ENCODE assay signal across 9 cellular contexts in genomic region chr5:135833961-135834638, GRCh38. TPM values are rescaled to one million over a fixed set of nuclear protein-coding genes. Genes with fewer than 3 reads are reported as not detected.
DNase-seq lines count a peak whose midpoint lies in the region; ATAC-seq and TF ChIP-seq lines count a peak whose summit lies in the region.
"Had no signal": no experiment of that assay in that cellular context is flagged by ENCODE, and none has a peak within 500 bp of the region (broad histone marks: within the 10 kb centered on the region; RNA-seq: fewer than 3 reads in every experiment).

No MANE protein-coding gene starts in this region.

- H3K4me3 Mint-ChIP-seq in osteocyte (ENCODE audit: unreplicated experiment) = peak overlapping the region; percentile 45
- H3K4me3 Mint-ChIP-seq: activated naive CD8-positive, alpha-beta T cell had no signal

- H3K36me3 ChIP-seq in HUES6 (ENCODE audit: control insufficient read depth, insufficient read depth, low read length) (no peaks in the 10 kb centered on the region), esophagus (ENCODE audit: control insufficient read depth in 2 of 2, insufficient read depth in 2 of 2, low read length in 1 of 2) (no peaks in the 10 kb centered on the region)

- H3K9ac ChIP-seq in HUES6 (ENCODE audit: low read length) = no peak overlapping the region

- no peaks in the 10 kb centered on the region for H3K9me3 Mint-ChIP-seq in osteocyte (ENCODE audit: unreplicated experiment)

- H3K4me3 ChIP-seq in AG04450 (ENCODE audit: low read depth, low read length) (peak overlapping the region; percentile 22), HUES6 (ENCODE audit: low read depth, low read length) (peak overlapping the region; percentile 66), esophagus (ENCODE audit: low read depth in 1 of 2, low read length in 2 of 2) (peak overlapping the region; percentile 39 to 48)

- H3K9me3 ChIP-seq in AG04450 (ENCODE audit: control insufficient read depth, insufficient read depth, low read length) (no peaks in the 10 kb centered on the region; the same call in 1 of the 2 replicates), HUES6 (ENCODE audit: control insufficient read depth, insufficient read depth, low read depth, low read length) (peaks cover 15% of the 10 kb centered on the region), esophagus (ENCODE audit: control insufficient read depth in 2 of 2, insufficient read depth in 1 of 2, low read depth in 1 of 2, low read length in 1 of 2) (peaks cover 0 to 4% of the 10 kb centered on the region in 2 donors)

- CTCF ChIA-PET in AG04450 (lab: Charles Lee) = interaction anchor here (8.4 kb wide), 1 partner anchor 270 kb away, joined by 112 read pairs; no protein-coding TSS in a partner anchor

- DNase-seq in AG04450 (ENCODE audit: low read depth, low spot score) (no peak), osteocyte (ENCODE audit: extremely low spot score, unreplicated experiment) (peak; percentile 57), NAMALWA (ENCODE audit: low spot score) (no peak), HT-29 (ENCODE audit: low spot score) (no peak), A172 (ENCODE audit: low spot score) (no peak)

- WGBS in esophagus, 2 donors = 31 to 32% methylated on average over 16 of the region's 16 CpGs

- H3K27ac ChIP-seq in AG04450 (ENCODE audit: low read depth, low read length) (no peak overlapping the region), HUES6 (ENCODE audit: low read depth, low read length) (no peak overlapping the region), esophagus (ENCODE audit: low read depth in 2 of 2, low read length in 1 of 2) (no peak overlapping the region)

- H3K27me3 Mint-ChIP-seq in osteocyte (ENCODE audit: unreplicated experiment) = peaks cover 77% of the 10 kb centered on the region

- POLR2A ChIA-PET in AG04450 (lab: Yijun Ruan, JAX) = no interaction called here

- H3K27me3 ChIP-seq in AG04450 (ENCODE audit: control insufficient read depth, insufficient read depth, low read length) (peaks cover 24% of the 10 kb centered on the region), HUES6 (ENCODE audit: control insufficient read depth, insufficient read depth, low read length) (peaks cover 75% of the 10 kb centered on the region), esophagus (ENCODE audit: control insufficient read depth in 1 of 2, insufficient read depth in 2 of 2, low read length in 2 of 2) (no peaks in the 10 kb centered on the region)

- no peak overlapping the region for H3K27ac Mint-ChIP-seq in osteocyte (ENCODE audit: unreplicated experiment)
- H3K27ac Mint-ChIP-seq: activated naive CD8-positive, alpha-beta T cell had no signal

- TF ChIP-seq CTCF in AG04450 (IDR thresholded peaks at IDR 0.05; ENCODE audit: low read depth, low read length) (peak; percentile 61; the same call in 1 of the 2 replicates), osteocyte (IDR thresholded peaks at IDR 0.05) (no peak)

- ATAC-seq in GM19463 (IDR thresholded peaks at IDR 0.05; ENCODE audit: unreplicated experiment) = peak; percentile 14

- H3K36me3 Mint-ChIP-seq in osteocyte (ENCODE audit: unreplicated experiment) = no peaks in the 10 kb centered on the region
- H3K36me3 Mint-ChIP-seq: activated naive CD8-positive, alpha-beta T cell had no signal

- H3K4me1 Mint-ChIP-seq in osteocyte (ENCODE audit: unreplicated experiment) = peaks cover 9% of the 10 kb centered on the region

- H3K4me1 ChIP-seq in HUES6 (ENCODE audit: control insufficient read depth, insufficient read depth, low read length) (peaks cover 8% of the 10 kb centered on the region; the same call in 1 of the 2 replicates), esophagus (ENCODE audit: control insufficient read depth in 2 of 2, insufficient read depth in 2 of 2, low read length in 1 of 2) (peaks cover 7% of the 10 kb centered on the region in 2 donors)

RNA-seq across cellular contexts. Expression of gene SLC25A48, which starts 0.4 kb away (rescaled TPM):
- polyA plus RNA-seq in AG04450 (2011; rRNA removed) = not detected in 2 replicates
- polyA minus RNA-seq in AG04450 (2011; rRNA and poly(A)+ RNA removed) = not detected in 2 replicates
- polyA plus RNA-seq in esophagus = 1 to 10 TPM in 1 of 2 donors, under 1 TPM in 1; 0.24 to 1.2 TPM
- total RNA-seq in osteocyte = not detected in 2 replicates
- not detected in 2 replicates for total RNA-seq in HT-29 (2014; rRNA removed; shearing (Covaris generic))
- total RNA-seq in A172 (2014; rRNA removed; shearing (Covaris generic)) = not detected in 2 replicates
